In the genomic region with DNA sequence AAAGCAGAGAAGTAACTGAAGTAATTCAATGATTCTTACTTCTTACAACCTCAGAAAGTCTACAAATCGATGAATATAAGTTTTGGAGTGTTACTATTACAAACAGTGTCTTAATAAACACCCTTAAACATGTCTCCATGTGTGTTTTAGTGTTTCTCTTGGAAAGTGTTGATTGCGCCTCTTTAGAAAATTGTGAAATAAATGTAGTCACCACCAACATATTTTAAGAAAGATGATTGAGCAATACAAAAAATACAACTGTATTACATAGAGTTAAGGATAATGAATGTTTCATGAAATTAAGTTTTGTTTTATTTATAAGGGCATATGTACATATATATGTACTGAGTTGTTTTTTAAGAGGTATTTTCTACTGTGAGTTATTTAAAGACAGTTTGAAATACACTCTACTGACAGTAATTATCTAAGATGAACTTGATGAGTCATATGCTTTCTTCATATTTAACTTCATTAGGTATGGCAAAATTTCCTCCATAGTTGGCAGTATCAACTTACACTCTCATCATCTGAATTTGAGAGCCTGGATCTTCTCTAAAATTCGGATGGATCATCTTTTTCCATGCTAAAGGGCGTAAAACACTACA, we compare ENCODE assay signal across 28 cellular contexts.
DNase-seq lines count a peak whose midpoint lies in the region; ATAC-seq, FAIRE-seq and TF ChIP-seq lines count a peak whose summit lies in the region.
"Had no signal": no experiment of that assay in that cellular context is flagged by ENCODE, and none has a peak within 500 bp of the region (broad histone marks: within the 10 kb centered on the region; RNA-seq: fewer than 3 reads in every experiment).

No MANE protein-coding gene starts in this region.

- no peaks in the 10 kb centered on the region for H3K36me3 Mint-ChIP-seq in activated T-cell treated with anti-CD3 and anti-CD28 coated beads, Interleukin-2, amount 50 U/mL, for 72 hours (ENCODE audit: insufficient read depth in 2 of 2)
- H3K36me3 Mint-ChIP-seq: brain had no signal

- no peaks in the 10 kb centered on the region for H3K9me3 Mint-ChIP-seq in activated T-cell treated with anti-CD3 and anti-CD28 coated beads, Interleukin-2, amount 50 U/mL, for 72 hours
- H3K9me3 Mint-ChIP-seq: brain; CD4-positive, alpha-beta T cell; GM23338; neural crest cell; T-helper 1 cell treated with Interleukin-12 subunit alpha and Interleukin-12 subunit beta and Interleukin-4 antibody, amounts not matched to agents 30 μg/mL and 1 μg/mL, for 36 hours had no signal

- no peak overlapping the region for H3K27ac Mint-ChIP-seq in activated T-cell treated with anti-CD3 and anti-CD28 coated beads, Interleukin-2, amount 50 U/mL, for 72 hours
- H3K27ac Mint-ChIP-seq: brain; CD4-positive, alpha-beta T cell; GM23338; T-helper 1 cell treated with Interleukin-12 subunit alpha and Interleukin-12 subunit beta and Interleukin-4 antibody, amounts not matched to agents 30 μg/mL and 1 μg/mL, for 36 hours had no signal

- no peaks in the 10 kb centered on the region for H3K9me3 ChIP-seq in K562 (replicated peaks; ENCODE audit: control insufficient read depth, insufficient read depth, low read depth, low read length)
- H3K9me3 ChIP-seq: esophagus squamous epithelium, sigmoid colon, SJSA1, stomach, tibial artery had no signal

- H3K4me2 ChIP-seq in K562 (ENCODE audit: insufficient read depth, low read length) = no peak overlapping the region
- H3K4me2 ChIP-seq: GM23338 had no signal

- H3K36me3 ChIP-seq in K562 (ENCODE audit: control insufficient read depth, insufficient read depth, low read length) = no peaks in the 10 kb centered on the region
- H3K36me3 ChIP-seq: esophagus squamous epithelium, sigmoid colon, SJSA1, stomach, tibial artery had no signal

- no peak for TF ChIP-seq POLR2A in K562 (conservative IDR thresholded peaks at IDR 0.05)

- no peaks in the 10 kb centered on the region for H3K79me2 ChIP-seq in K562 (ENCODE audit: control insufficient read depth, insufficient read depth, low read length)

- ATAC-seq in K562 (no peak), HG03196 (IDR thresholded peaks at IDR 0.05; ENCODE audit: unreplicated experiment) (no peak), GM21526 (IDR thresholded peaks at IDR 0.05; ENCODE audit: low FRiP score, unreplicated experiment) (no peak)
- ATAC-seq in activated T-cell treated with anti-CD3 and anti-CD28 coated beads, Interleukin-2, amount 50 U/mL, for 72 hours (replicated peaks in 1 of 2) = no peak
- ATAC-seq: GM23338, Panc1 had no signal

- H3K9ac ChIP-seq in K562 (ENCODE audit: insufficient read depth in 1 of 2, low read depth in 2 of 2, low read length in 2 of 2) = no peak overlapping the region

- TF ChIP-seq CTCF in K562 (IDR thresholded peaks at IDR 0.05 in 2 of 3, conservative IDR thresholded peaks at IDR 0.05 in 1 of 3; ENCODE audit: insufficient read depth in 2 of 3, low read depth in 1 of 3, low read length in 3 of 3) = no peak
- no peak for TF ChIP-seq CTCF in fibroblast of villous mesenchyme (IDR thresholded peaks at IDR 0.05; ENCODE audit: insufficient read depth, low read depth, low read length)

- intact Hi-C loops in K562 (cut with micrococcal nuclease) = no loop called here

- POLR2A ChIA-PET in K562 (lab: Yijun Ruan, JAX) = no interaction called here

- 0% methylated on average over 4 of the region's 4 CpGs for WGBS in K562 (ENCODE audit: insufficient coverage, low coverage, missing lambda C conversion rate)

- H3K27me3 ChIP-seq in K562 (ENCODE audit: control insufficient read depth in 2 of 2, insufficient read depth in 2 of 2, low read length in 2 of 2) = no peaks in the 10 kb centered on the region
- H3K27me3 ChIP-seq: sigmoid colon, SJSA1, stomach, tibial artery had no signal

- no peak overlapping the region for H3K27ac ChIP-seq in K562 (ENCODE audit: extremely low read depth, low read depth, low read length)
- H3K27ac ChIP-seq: esophagus squamous epithelium, sigmoid colon, SJSA1, stomach, tibial artery had no signal

- TF ChIP-seq EP300 in K562 (IDR thresholded peaks at IDR 0.05; ENCODE audit: low read length) = no peak

- BruUV-seq in K562 (replicated peaks; lab: Mats Ljungman, UMichigan) = no TSS peak

- in situ Hi-C loops in K562 (cut with MboI) = no loop called here

- no peak for FAIRE-seq in K562 (lab: Jason Lieb, UNC)
- FAIRE-seq: colon, G401.6 had no signal

- H3K4me3 ChIP-seq in K562 (no peak overlapping the region), fibroblast of villous mesenchyme (ENCODE audit: low read depth, low read length) (no peak overlapping the region)
- H3K4me3 ChIP-seq: esophagus squamous epithelium, GM23338, sigmoid colon, SJSA1, stomach, tibial artery had no signal

- no peaks in the 10 kb centered on the region for H3K4me1 Mint-ChIP-seq in activated T-cell treated with anti-CD3 and anti-CD28 coated beads, Interleukin-2, amount 50 U/mL, for 72 hours (ENCODE audit: low read depth)
- H3K4me1 Mint-ChIP-seq: brain, GM23338, neural crest cell had no signal

- H3K4me1 ChIP-seq in K562 (replicated peaks in 1 of 2; ENCODE audit: control insufficient read depth in 2 of 2, insufficient read depth in 2 of 2, low read length in 2 of 2) = no peaks in the 10 kb centered on the region
- H3K4me1 ChIP-seq: esophagus squamous epithelium, sigmoid colon, SJSA1, stomach, tibial artery had no signal

- no peaks in the 10 kb centered on the region for H3K9me1 ChIP-seq in K562 (ENCODE audit: control insufficient read depth, insufficient read depth, low read length)

- H3K4me3 Mint-ChIP-seq in activated T-cell treated with anti-CD3 and anti-CD28 coated beads, Interleukin-2, amount 50 U/mL, for 72 hours = no peak overlapping the region
- H3K4me3 Mint-ChIP-seq: brain; CD4-positive, alpha-beta T cell; GM23338; neural crest cell; T-helper 1 cell treated with Interleukin-12 subunit alpha and Interleukin-12 subunit beta and Interleukin-4 antibody, amounts not matched to agents 30 μg/mL and 1 μg/mL, for 36 hours had no signal

- H4K20me1 ChIP-seq in K562 (replicated peaks; ENCODE audit: control insufficient read depth, insufficient read depth, low read length) = no peaks in the 10 kb centered on the region

- TF ChIP-seq RAD21 in K562 (CRISPR knock-in tag; conservative IDR thresholded peaks at IDR 0.05 in 1 of 2, IDR thresholded peaks at IDR 0.05 in 1 of 2) = no peak

- no peak overlapping the region for H2AFZ ChIP-seq in K562 (ENCODE audit: low read depth, low read length)
- H2AFZ ChIP-seq: GM23338 had no signal

- CTCF ChIA-PET in K562 (lab: Yijun Ruan, JAX; ENCODE audit: low intra/inter-chr PET ratio) = no interaction called here

- H3K27me3 Mint-ChIP-seq in activated T-cell treated with anti-CD3 and anti-CD28 coated beads, Interleukin-2, amount 50 U/mL, for 72 hours (ENCODE audit: low read depth) = no peaks in the 10 kb centered on the region

- DNase-seq in GM03348 (ENCODE audit: low spot score) (peak; percentile 10), NOMO-1 treated with DMSO at 0.1 percent for 48 hours (lab: John Stamatoyannopoulos, UW; ENCODE audit: unreplicated experiment) (peak; percentile 89), K562 (ENCODE audit: extremely low read depth in 1 of 4, low spot score in 3 of 4) (no peak), fibroblast of villous mesenchyme (ENCODE audit: low read depth) (peak; percentile 6), NCI-H1417 treated with DMSO at 0.1 percent for 48 hours (lab: John Stamatoyannopoulos, UW) (no peak)
- no peak for DNase-seq in activated T-cell treated with anti-CD3 and anti-CD28 coated beads, Interleukin-2, amount 50 U/mL, for 72 hours
- DNase-seq: activated CD4-positive, alpha-beta T cell treated with anti-CD3 and anti-CD28 coated beads for 4 hours; activated CD8-positive, alpha-beta memory T cell treated with anti-CD3 and anti-CD28 coated beads for 24 hours; activated T-cell treated with anti-CD3 and anti-CD28 coated beads, Interleukin-2, amount 50 U/mL, for 1 hour; CD4-positive, alpha-beta T cell; esophagus squamous epithelium; Karpas-422; NCI-H1105; NCI-H2029 treated with DMSO at 0.1 percent for 48 hours; NCI-H345; sigmoid colon; stomach; tibial artery had no signal

TF ChIP-seq in K562, 482 proteins besides CTCF, POLR2A, EP300 and RAD21:
- TF ChIP-seq CEBPB (tag; IDR thresholded peaks at IDR 0.05) (peak; percentile 41), ZNF445 (CRISPR knock-in tag; IDR thresholded peaks at IDR 0.05; ENCODE audit: low read depth) (no peak), CEBPG (CRISPR knock-in tag; IDR thresholded peaks at IDR 0.05) (no peak), CEBPG (tag; conservative IDR thresholded peaks at IDR 0.05 in 1 of 2, IDR thresholded peaks at IDR 0.05 in 1 of 2) (peak in 1 of 2 experiments; percentile 36; a peak in 1 of 4 replicates)

Comparison
In these comparisons a context has a peak if more than half of its experiments do, and no peak if none do; other contexts are left out.
1. DNase-seq: peak in GM03348 (single experiment), NOMO-1 treated with DMSO at 0.1 percent for 48 hours (single experiment) and fibroblast of villous mesenchyme (single experiment); none in K562 (0 of 4), NCI-H1417 treated with DMSO at 0.1 percent for 48 hours (single experiment) and activated T-cell treated with anti-CD3 and anti-CD28 coated beads, Interleukin-2, amount 50 U/mL, for 72 hours (0 of 2).